Comparison of ENCODE assay signal across 1 cellular context in the genomic region with DNA sequence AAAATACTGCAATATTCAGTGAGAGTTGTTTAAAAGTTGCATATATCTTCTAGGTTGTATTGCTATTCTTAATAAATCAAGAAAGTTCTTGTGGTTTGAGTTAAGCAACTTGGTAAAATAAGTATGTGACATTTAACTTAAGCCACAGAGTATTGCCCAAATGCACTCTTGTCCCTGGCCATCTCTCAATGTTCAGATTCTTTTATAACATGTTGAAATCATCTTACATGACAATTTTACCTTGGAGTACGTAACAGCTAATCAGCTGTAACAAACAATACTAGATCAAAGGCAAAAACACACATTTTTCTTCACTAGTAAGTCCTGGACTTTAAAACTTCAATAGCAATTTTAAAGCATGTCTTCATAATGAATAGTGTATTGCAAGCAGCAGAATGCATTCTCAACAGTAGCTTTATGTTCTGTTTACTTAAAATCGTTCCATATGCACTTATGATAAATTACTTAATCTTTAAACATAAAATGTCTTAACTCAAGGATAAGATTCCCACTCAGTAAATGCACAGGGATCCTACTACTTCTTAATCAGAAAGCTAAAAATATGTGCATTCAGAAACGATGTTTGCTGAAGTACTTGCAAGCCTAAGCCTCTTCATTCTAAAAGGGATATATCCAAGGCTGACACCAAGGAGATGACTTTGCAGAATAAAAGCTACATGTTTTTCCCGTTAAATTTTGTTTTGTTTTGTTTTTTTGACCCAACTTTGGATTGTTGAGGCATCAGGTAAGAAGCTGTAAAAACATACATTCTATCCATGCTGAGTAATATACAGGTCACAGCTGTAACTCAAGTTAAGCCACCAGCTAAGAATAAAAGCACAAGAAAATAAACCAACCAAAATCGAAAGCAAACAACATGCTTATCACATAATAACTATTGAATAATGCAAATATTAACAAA.
TF ChIP-seq lines count a peak whose summit lies in the region.

No MANE protein-coding gene starts in this region.

TF ChIP-seq in endothelial cell of umbilical vein, 7 proteins besides CTCF, POLR2A, EP300 and RAD21:
- TF ChIP-seq FOS (IDR thresholded peaks at IDR 0.05; ENCODE audit: borderline replicate concordance, insufficient read depth, low read length) (no peak), MYC (IDR thresholded peaks at IDR 0.05; ENCODE audit: low read depth, low read length) (no peak), GATA2 (IDR thresholded peaks at IDR 0.05; ENCODE audit: insufficient read depth, insufficient read length, low read depth, low read length) (no peak), JUN (IDR thresholded peaks at IDR 0.05; ENCODE audit: borderline replicate concordance, insufficient read depth, insufficient read length, low read depth) (no peak), EZH2 (IDR thresholded peaks at IDR 0.05; ENCODE audit: borderline replicate concordance, low read depth, low read length, severe bottlenecking) (no peak)
- TF ChIP-seq, protein P1, sequence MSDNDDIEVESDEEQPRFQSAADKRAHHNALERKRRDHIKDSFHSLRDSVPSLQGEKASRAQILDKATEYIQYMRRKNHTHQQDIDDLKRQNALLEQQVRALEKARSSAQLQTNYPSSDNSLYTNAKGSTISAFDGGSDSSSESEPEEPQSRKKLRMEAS (IDR thresholded peaks at IDR 0.05; ENCODE audit: insufficient read depth, insufficient read length), result no peak
